Comparison of ENCODE assay signal across 22 cellular contexts in the genomic region with DNA sequence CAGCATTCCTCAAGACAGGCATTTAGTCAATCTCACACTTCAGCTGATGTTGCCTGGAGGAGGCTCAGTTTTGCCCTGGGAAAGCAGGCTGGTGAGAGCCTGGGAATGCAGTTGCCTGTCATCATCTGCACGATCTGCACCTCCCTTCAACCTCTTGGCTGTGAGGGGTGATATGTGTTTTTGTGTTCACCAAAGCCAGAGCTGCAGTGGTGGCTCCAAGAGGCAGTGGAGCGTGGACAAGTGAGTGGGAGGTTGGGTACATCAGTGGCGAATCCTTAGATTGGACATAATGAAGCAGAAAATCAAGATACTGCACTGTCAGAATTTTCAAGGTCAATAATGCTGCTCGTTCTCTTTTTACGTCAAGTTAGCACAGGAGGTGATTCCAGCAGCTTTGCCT.
DNase-seq lines count a peak whose midpoint lies in the region; ATAC-seq and TF ChIP-seq lines count a peak whose summit lies in the region.
"Had no signal": no experiment of that assay in that cellular context is flagged by ENCODE, and none has a peak within 500 bp of the region (broad histone marks: within the 10 kb centered on the region; RNA-seq: fewer than 3 reads in every experiment).

No MANE protein-coding gene starts in this region.

- H2AFZ ChIP-seq in mesenchymal stem cell (ENCODE audit: low read depth, low read length), result no peak overlapping the region
- peak overlapping the region; percentile 94 for H2AFZ ChIP-seq in smooth muscle cell (ENCODE audit: low read depth)

- TF ChIP-seq CTCF in HEK293 (tag by site-specific recombination; IDR thresholded peaks at IDR 0.05) (no peak), WTC11 (IDR thresholded peaks at IDR 0.05) (no peak), smooth muscle cell (IDR thresholded peaks at IDR 0.05; ENCODE audit: borderline replicate concordance, insufficient read depth, poor library complexity, severe bottlenecking) (no peak), tibial nerve (IDR thresholded peaks at IDR 0.05) (no peak)

- no peaks in the 10 kb centered on the region for H3K9me3 Mint-ChIP-seq in WTC11
- H3K9me3 Mint-ChIP-seq: activated T-cell treated with anti-CD3 and anti-CD28 coated beads, Interleukin-2, amount 50 U/mL, for 24 hours; CD4-positive, alpha-beta memory T cell; neural crest cell had no signal

- no peak overlapping the region for H3K4me3 ChIP-seq in HEK293 (ENCODE audit: low read depth, low read length)
- no peak overlapping the region for H3K4me3 ChIP-seq in mesenchymal stem cell (ENCODE audit: insufficient read depth in 1 of 2, low read depth in 1 of 2, low read length in 2 of 2)
- H3K4me3 ChIP-seq in smooth muscle cell, result no peak overlapping the region
- no peak overlapping the region for H3K4me3 ChIP-seq in tibial nerve

- no peaks in the 10 kb centered on the region for H3K27me3 Mint-ChIP-seq in WTC11 (ENCODE audit: low read depth)

- H3K4me2 ChIP-seq in mesenchymal stem cell (ENCODE audit: low read length, poor library complexity, severe bottlenecking), result no peak overlapping the region
- peak overlapping the region; percentile 60 for H3K4me2 ChIP-seq in smooth muscle cell

- no peak overlapping the region for H2BK15ac ChIP-seq in mesenchymal stem cell (ENCODE audit: low read depth, poor library complexity, severe bottlenecking)

- 61% methylated on average over 5 of the region's 5 CpGs for WGBS in mesenchymal stem cell
- WGBS in smooth muscle cell (ENCODE audit: low lambda C conversion rate), result 23% methylated on average over 5 of the region's 5 CpGs
- WGBS in tibial nerve, 2 donors, result 84 to 87% methylated on average over 5 of the region's 5 CpGs

- peaks cover 1% of the 10 kb centered on the region for H3K4me1 ChIP-seq in HEK293 (ENCODE audit: control insufficient read depth, insufficient read depth, low read length)
- peaks cover 5% of the 10 kb centered on the region for H3K4me1 ChIP-seq in mesenchymal stem cell (ENCODE audit: control insufficient read depth, insufficient read depth, low read depth, low read length)
- peaks cover 8% of the 10 kb centered on the region for H3K4me1 ChIP-seq in smooth muscle cell (ENCODE audit: low read depth)
- no peaks in the 10 kb centered on the region for H3K4me1 ChIP-seq in tibial nerve

- DNase-seq in WTC11 (ENCODE audit: low spot score) (no peak), mesenchymal stem cell (no peak), smooth muscle cell (lab: John Stamatoyannopoulos, UW; ENCODE audit: unreplicated experiment) (no peak), posterior cingulate gyrus (no peak), tibial nerve (ENCODE audit: low spot score in 2 of 2) (no peak)
- no peak for DNase-seq in stimulated activated naive CD4-positive, alpha-beta T cell (lab: John Stamatoyannopoulos, UW)
- DNase-seq: activated CD8-positive, alpha-beta T cell treated with anti-CD3 and anti-CD28 coated beads, Interleukin-2, amount 10 ng/mL, durations not matched to agents 7 days and 5 days; activated naive CD4-positive, alpha-beta T cell treated with Interleukin-2 at 50 U/mL for 16 hours; activated T-cell treated with anti-CD3 and anti-CD28 coated beads, Interleukin-2, amount 50 U/mL, for 24 hours; amygdala; CD4-positive, alpha-beta memory T cell; central memory CD4-positive, alpha-beta T cell; DND-41; left colon; NCI-H1105 treated with DMSO at 0.1 percent for 48 hours; NCI-H2107; NCI-H524 treated with DMSO at 0.1 percent for 48 hours; stimulated activated CD4-positive, alpha-beta T cell treated with anti-CD3 and anti-CD28 coated beads, Interleukin-15, amount 100 ng/mL, for 24 hours had no signal

- H3K14ac ChIP-seq in mesenchymal stem cell (ENCODE audit: low read length in 2 of 2), result no peak overlapping the region

- no peaks in the 10 kb centered on the region for H3K36me3 ChIP-seq in HEK293 (ENCODE audit: control insufficient read depth in 2 of 2, insufficient read depth in 1 of 2, low read length in 2 of 2)
- no peaks in the 10 kb centered on the region for H3K36me3 ChIP-seq in mesenchymal stem cell (ENCODE audit: control insufficient read depth in 1 of 2, insufficient read depth in 2 of 2, low read depth in 1 of 2, low read length in 2 of 2)
- no peaks in the 10 kb centered on the region for H3K36me3 ChIP-seq in smooth muscle cell (ENCODE audit: low read depth)
- H3K36me3 ChIP-seq in tibial nerve, result no peaks in the 10 kb centered on the region

- H4K8ac ChIP-seq in mesenchymal stem cell (ENCODE audit: low read length), result no peak overlapping the region

- no peak overlapping the region for H3K9ac ChIP-seq in mesenchymal stem cell (ENCODE audit: low read length)
- no peak overlapping the region for H3K9ac ChIP-seq in smooth muscle cell (ENCODE audit: low read depth)

- H3K23ac ChIP-seq in mesenchymal stem cell (ENCODE audit: low read length in 2 of 2), result no peak overlapping the region

- CTCF ChIA-PET in HEK293 (lab: Yijun Ruan, JAX) (no interaction called here), WTC11 (lab: Charles Lee) (interaction anchor here (0.6 to 1.7 kb wide), 4 partner anchors 13 to 90 kb away, joined by 3 to 8 read pairs (median 3); no protein-coding TSS in a partner anchor)

- intact Hi-C loops in posterior cingulate gyrus (cut with DNase I), result no loop called here

- no peaks in the 10 kb centered on the region for H4K20me1 ChIP-seq in smooth muscle cell (ENCODE audit: low read depth)

- no peak overlapping the region for H3K4ac ChIP-seq in mesenchymal stem cell (ENCODE audit: low read depth in 1 of 2, low read length in 2 of 2)

- no peak for TF ChIP-seq EP300 in tibial nerve (IDR thresholded peaks at IDR 0.05)

- H4K91ac ChIP-seq in mesenchymal stem cell (ENCODE audit: low read length), result no peak overlapping the region

- no peaks in the 10 kb centered on the region for H3K79me1 ChIP-seq in mesenchymal stem cell (replicated peaks; ENCODE audit: low read length, poor library complexity, severe bottlenecking)

- H2AK5ac ChIP-seq in mesenchymal stem cell (ENCODE audit: low read length, severe bottlenecking), result no peak overlapping the region

- no peaks in the 10 kb centered on the region for H3K9me3 ChIP-seq in HEK293 (ENCODE audit: control insufficient read depth, insufficient read depth, low read depth, low read length)
- H3K9me3 ChIP-seq in mesenchymal stem cell (ENCODE audit: control insufficient read depth, low read length), result no peaks in the 10 kb centered on the region
- H3K9me3 ChIP-seq in smooth muscle cell (replicated peaks; ENCODE audit: low read depth), result no peaks in the 10 kb centered on the region
- H3K9me3 ChIP-seq in tibial nerve, result no peaks in the 10 kb centered on the region

- H3K79me2 ChIP-seq in smooth muscle cell (ENCODE audit: low read depth), result peaks cover 1% of the 10 kb centered on the region

- POLR2A ChIA-PET in HEK293 (lab: Yijun Ruan, JAX), result no interaction called here
- POLR2A ChIA-PET in WTC11 (lab: Charles Lee), result no interaction called here

- no peak overlapping the region for H2BK12ac ChIP-seq in mesenchymal stem cell (ENCODE audit: low read length in 2 of 2)

- H2BK120ac ChIP-seq in mesenchymal stem cell (ENCODE audit: low read depth, low read length), result no peak overlapping the region

- H3K4me1 Mint-ChIP-seq in WTC11, result peaks cover 67% of the 10 kb centered on the region
- H3K4me1 Mint-ChIP-seq: CD4-positive, alpha-beta memory T cell had no signal

- peaks cover 17% of the 10 kb centered on the region for H3F3A ChIP-seq in smooth muscle cell (ENCODE audit: low read depth)

- ATAC-seq in WTC11, result peak; percentile 49
- ATAC-seq: activated CD4-positive, CD25-positive, alpha-beta regulatory T cell treated with anti-CD3 and anti-CD28 coated beads, Interleukin-2, amount 50 U/mL, for 24 hours; activated CD8-positive, alpha-beta T cell treated with anti-CD3 and anti-CD28 coated beads, Interleukin-2, amount 10 ng/mL, durations not matched to agents 7 days and 5 days; HCT116 had no signal

- H3K27me3 ChIP-seq in mesenchymal stem cell (ENCODE audit: control insufficient read depth in 1 of 2, insufficient read depth in 1 of 2, low read length in 2 of 2) (peaks cover 0 to 4% of the 10 kb centered on the region in 2 experiments), smooth muscle cell (ENCODE audit: low read depth) (no peaks in the 10 kb centered on the region), tibial nerve (no peaks in the 10 kb centered on the region)

- no peak overlapping the region for H3K18ac ChIP-seq in mesenchymal stem cell (ENCODE audit: low read depth in 1 of 2, low read length in 2 of 2)

- no peak overlapping the region for H3K4me3 Mint-ChIP-seq in WTC11
- H3K4me3 Mint-ChIP-seq: activated CD8-positive, alpha-beta T cell treated with anti-CD3 and anti-CD28 coated beads, Interleukin-2, amount 10 ng/mL, durations not matched to agents 7 days and 5 days; activated T-cell treated with anti-CD3 and anti-CD28 coated beads, Interleukin-2, amount 50 U/mL, for 24 hours; CD4-positive, alpha-beta memory T cell; neural crest cell had no signal

- H3K27ac ChIP-seq in HEK293 (ENCODE audit: extremely low read depth, low read depth, low read length) (no peak overlapping the region), mesenchymal stem cell (ENCODE audit: low read length, poor library complexity, severe bottlenecking) (peak overlapping the region; percentile 68), smooth muscle cell (ENCODE audit: low read depth) (peak overlapping the region; percentile 12), tibial nerve (no peak overlapping the region)

- H3K36me3 Mint-ChIP-seq in WTC11, result no peaks in the 10 kb centered on the region
- H3K36me3 Mint-ChIP-seq: CD4-positive, alpha-beta memory T cell had no signal

- no peak overlapping the region for H2BK5ac ChIP-seq in mesenchymal stem cell (ENCODE audit: low read depth, low read length, poor library complexity, severe bottlenecking)

- TF ChIP-seq POLR2A in tibial nerve (IDR thresholded peaks at IDR 0.05), result no peak

- H3K27ac Mint-ChIP-seq in WTC11, result peak overlapping the region; percentile 86
- H3K27ac Mint-ChIP-seq: activated CD8-positive, alpha-beta T cell treated with anti-CD3 and anti-CD28 coated beads, Interleukin-2, amount 10 ng/mL, durations not matched to agents 7 days and 5 days; activated T-cell treated with anti-CD3 and anti-CD28 coated beads, Interleukin-2, amount 50 U/mL, for 24 hours; CD4-positive, alpha-beta memory T cell had no signal

TF ChIP-seq in HEK293, 187 proteins besides CTCF, POLR2A, EP300 and RAD21 (continues in another document):
- TF ChIP-seq ZNF335 (tag by site-specific recombination; conservative IDR thresholded peaks at IDR 0.05), result peak; percentile 35; the same call in 1 of the 2 replicates
- no peak for TF ChIP-seq KLF1 (tag by site-specific recombination; IDR thresholded peaks at IDR 0.05)
- TF ChIP-seq KLF9 (tag by site-specific recombination; IDR thresholded peaks at IDR 0.05; ENCODE audit: low read depth), result no peak
- no peak for TF ChIP-seq OSR2 (tag by site-specific recombination; IDR thresholded peaks at IDR 0.05)

TF ChIP-seq in WTC11, 78 proteins besides CTCF, POLR2A, EP300 and RAD21 (continues in another document):
- TF ChIP-seq TEAD1 (CRISPR knock-in tag; IDR thresholded peaks at IDR 0.05), result no peak
- TF ChIP-seq ZNF138 (CRISPR knock-in tag; conservative IDR thresholded peaks at IDR 0.05), result no peak

Comparison
In these comparisons a context has a peak if more than half of its experiments do, and no peak if none do; other contexts are left out.
1. H3K27ac ChIP-seq: peak in mesenchymal stem cell (single experiment) and smooth muscle cell (single experiment); none in HEK293 (single experiment) and tibial nerve (0 of 4).